In the genomic region with DNA sequence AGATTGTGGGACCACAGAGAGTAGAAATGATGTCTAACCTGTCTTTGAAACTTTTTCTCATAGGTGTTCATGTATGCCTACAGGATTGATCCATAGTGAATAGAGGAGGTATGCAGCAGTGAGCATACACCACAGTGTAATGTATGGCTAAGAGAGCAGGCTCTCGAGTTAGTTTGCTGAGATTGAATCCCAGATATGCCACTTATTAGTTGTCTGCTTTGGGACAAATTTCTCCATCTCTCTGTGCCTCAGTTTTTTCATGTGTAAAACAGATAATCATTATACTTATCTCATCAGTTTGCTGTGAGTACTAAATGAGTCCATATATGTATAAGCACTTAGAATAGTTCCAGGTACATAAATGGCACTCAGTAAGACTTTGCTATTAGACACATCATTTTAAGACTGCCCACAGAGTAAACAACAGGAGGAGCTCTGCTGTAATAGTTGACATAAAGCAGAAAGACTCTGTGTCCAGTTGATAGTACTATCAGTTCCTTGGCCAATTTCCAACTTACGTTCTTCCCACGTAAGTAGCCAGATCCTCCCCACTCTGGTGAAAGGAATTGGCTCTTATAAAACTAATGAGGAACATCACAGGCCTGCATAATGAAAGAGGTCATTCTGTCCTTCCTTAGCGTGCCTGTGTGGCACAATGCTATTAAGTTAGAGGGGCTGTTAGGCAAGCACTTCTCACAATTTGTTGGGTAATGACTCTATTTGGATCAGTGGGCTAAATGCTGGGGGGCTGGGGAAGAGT, we compare ENCODE assay signal across 22 cellular contexts. TPM values are rescaled to one million over a fixed set of nuclear protein-coding genes. Genes with fewer than 3 reads are reported as not detected.
DNase-seq lines count a peak whose midpoint lies in the region; ATAC-seq and TF ChIP-seq lines count a peak whose summit lies in the region.
"Had no signal": no experiment of that assay in that cellular context is flagged by ENCODE, and none has a peak within 500 bp of the region (broad histone marks: within the 10 kb centered on the region; RNA-seq: fewer than 3 reads in every experiment).

No MANE protein-coding gene starts in this region.

- no peak overlapping the region for H3K4me3 Mint-ChIP-seq in activated naive CD4-positive, alpha-beta T cell treated with anti-CD3 and anti-CD28 coated beads for 36 hours
- H3K4me3 Mint-ChIP-seq: activated CD4-positive, alpha-beta T cell treated with anti-CD3 and anti-CD28 coated beads, Interleukin-2, amount 10 ng/mL, durations not matched to agents 24 days and 14 days; IgD-negative memory B cell; natural killer cell had no signal

- H3K27ac ChIP-seq in right cardiac atrium (ENCODE audit: low read length) (peak overlapping the region; percentile 13), testis (peak overlapping the region in 1 of 2 donors; percentile 42)
- H3K27ac ChIP-seq: A549, esophagus squamous epithelium had no signal

- TF ChIP-seq CTCF in choroid plexus epithelial cell (conservative IDR thresholded peaks at IDR 0.05; ENCODE audit: low read depth, low read length) (no peak), testis (IDR thresholded peaks at IDR 0.05) (no peak)

- H3K4me1 ChIP-seq in right cardiac atrium (ENCODE audit: control insufficient read depth, insufficient read depth, low read length): no peaks in the 10 kb centered on the region
- peaks cover 4% of the 10 kb centered on the region for H3K4me1 ChIP-seq in testis
- H3K4me1 ChIP-seq: A549, esophagus squamous epithelium had no signal

- peaks cover 11% of the 10 kb centered on the region for H3K27me3 Mint-ChIP-seq in activated naive CD4-positive, alpha-beta T cell treated with anti-CD3 and anti-CD28 coated beads for 36 hours (ENCODE audit: low read depth)

- no peaks in the 10 kb centered on the region for H3K9me3 ChIP-seq in right cardiac atrium (ENCODE audit: control insufficient read depth, low read length)
- H3K9me3 ChIP-seq in testis: no peaks in the 10 kb centered on the region
- H3K9me3 ChIP-seq: A549, esophagus squamous epithelium had no signal

- no peak for TF ChIP-seq POLR2A in testis (IDR thresholded peaks at IDR 0.05)

- no peaks in the 10 kb centered on the region for H3K36me3 ChIP-seq in testis (ENCODE audit: low read depth, missing control alignments)
- H3K36me3 ChIP-seq: esophagus squamous epithelium had no signal

- no peaks in the 10 kb centered on the region for H3K36me3 Mint-ChIP-seq in activated naive CD4-positive, alpha-beta T cell treated with anti-CD3 and anti-CD28 coated beads for 36 hours (ENCODE audit: low read depth)
- no peaks in the 10 kb centered on the region for H3K36me3 Mint-ChIP-seq in activated naive CD4-positive, alpha-beta T cell treated with anti-CD3 and anti-CD28 coated beads, Interleukin-2, amount 50 U/mL, for 72 hours
- H3K36me3 Mint-ChIP-seq: IgD-negative memory B cell, natural killer cell had no signal

- 24% methylated on average over 4 of the region's 4 CpGs for WGBS in right cardiac atrium
- 25 to 36% methylated on average over 4 of the region's 4 CpGs for WGBS in testis, 2 donors

- H3K4me3 ChIP-seq in choroid plexus epithelial cell (ENCODE audit: low read depth, low read length) (no peak overlapping the region), right cardiac atrium (ENCODE audit: low read length) (no peak overlapping the region), testis (no peak overlapping the region)
- H3K4me3 ChIP-seq: A549, esophagus squamous epithelium, smooth muscle cell had no signal

- no peaks in the 10 kb centered on the region for H3K9me3 Mint-ChIP-seq in activated naive CD4-positive, alpha-beta T cell treated with anti-CD3 and anti-CD28 coated beads for 36 hours
- H3K9me3 Mint-ChIP-seq in activated naive CD4-positive, alpha-beta T cell treated with anti-CD3 and anti-CD28 coated beads, Interleukin-2, amount 50 U/mL, for 72 hours: no peaks in the 10 kb centered on the region
- H3K9me3 Mint-ChIP-seq: activated CD4-positive, alpha-beta T cell treated with anti-CD3 and anti-CD28 coated beads, Interleukin-2, amount 10 ng/mL, durations not matched to agents 24 days and 14 days; natural killer cell had no signal

- CTCF ChIA-PET in activated naive CD4-positive, alpha-beta T cell treated with anti-CD3 and anti-CD28 coated beads for 36 hours (lab: Charles Lee): no interaction called here

- DNase-seq in activated naive CD4-positive, alpha-beta T cell treated with anti-CD3 and anti-CD28 coated beads for 36 hours: no peak
- no peak for DNase-seq in activated naive CD4-positive, alpha-beta T cell treated with anti-CD3 and anti-CD28 coated beads, Interleukin-2, amount 50 U/mL, for 72 hours (ENCODE audit: low spot score in 2 of 2)
- peak; percentile 47 for DNase-seq in choroid plexus epithelial cell (ENCODE audit: low read depth)
- DNase-seq in right cardiac atrium: no peak
- peak; percentile 59 for DNase-seq in testis
- DNase-seq in NOMO-1 (lab: John Stamatoyannopoulos, UW; ENCODE audit: unreplicated experiment in 2 of 2): no peak
- no peak for DNase-seq in SIG-M5 treated with dmso at 0.1 percent for 504 hours (lab: John Stamatoyannopoulos, UW; ENCODE audit: unreplicated experiment)
- DNase-seq: activated CD4-positive, alpha-beta T cell treated with anti-CD3 and anti-CD28 coated beads, Interleukin-2, amount 10 ng/mL, durations not matched to agents 24 days and 14 days; C1 segment of cervical spinal cord; caudate nucleus; esophagus squamous epithelium; head of caudate nucleus; MM.1S; natural killer cell; NCI-H1436 treated with DMSO at 0.1 percent for 48 hours; NCI-H345; NK-92 treated with Interleukin-12 subunit alpha and Interleukin-12 subunit beta, amount 100 ng/mL, for 24 hours; stimulated activated CD4-positive, alpha-beta T cell treated with anti-CD3 and anti-CD28 coated beads, Interleukin-4, amount 100 ng/mL, for 1 hour had no signal

- H3K27me3 ChIP-seq in right cardiac atrium (ENCODE audit: control insufficient read depth, insufficient read depth) (no peaks in the 10 kb centered on the region), testis (no peaks in the 10 kb centered on the region)
- H3K27me3 ChIP-seq: esophagus squamous epithelium had no signal

- no peaks in the 10 kb centered on the region for H3K4me1 Mint-ChIP-seq in activated naive CD4-positive, alpha-beta T cell treated with anti-CD3 and anti-CD28 coated beads for 36 hours (ENCODE audit: low read depth)
- H3K4me1 Mint-ChIP-seq: activated CD4-positive, alpha-beta T cell treated with anti-CD3 and anti-CD28 coated beads, Interleukin-2, amount 10 ng/mL, durations not matched to agents 24 days and 14 days; IgD-negative memory B cell; natural killer cell had no signal

- no peak for ATAC-seq in activated naive CD4-positive, alpha-beta T cell treated with anti-CD3 and anti-CD28 coated beads, Interleukin-2, amount 50 U/mL, for 72 hours
- ATAC-seq in right cardiac atrium: peak; percentile 83 to 88
- no peak for ATAC-seq in HG02870 (IDR thresholded peaks at IDR 0.05; ENCODE audit: unreplicated experiment)
- ATAC-seq: A549 had no signal

- peak overlapping the region; percentile 7 for H3K27ac Mint-ChIP-seq in activated naive CD4-positive, alpha-beta T cell treated with anti-CD3 and anti-CD28 coated beads for 36 hours
- no peak overlapping the region for H3K27ac Mint-ChIP-seq in activated naive CD4-positive, alpha-beta T cell treated with anti-CD3 and anti-CD28 coated beads, Interleukin-2, amount 50 U/mL, for 72 hours
- H3K27ac Mint-ChIP-seq: activated CD4-positive, alpha-beta T cell treated with anti-CD3 and anti-CD28 coated beads, Interleukin-2, amount 10 ng/mL, durations not matched to agents 24 days and 14 days; IgD-negative memory B cell; natural killer cell had no signal

- intact Hi-C loops in activated naive CD4-positive, alpha-beta T cell treated with anti-CD3 and anti-CD28 coated beads for 36 hours (cut with micrococcal nuclease): no loop called here
- intact Hi-C loops in right cardiac atrium (cut with DNase I): no loop called here
- intact Hi-C loops in testis (cut with DNase I; ENCODE audit: low total_unique reads): no loop called here

RNA-seq across cellular contexts. Expression of a gene that starts 20.7 kb away (rescaled TPM):
- total RNA-seq in activated naive CD4-positive, alpha-beta T cell treated with anti-CD3 and anti-CD28 coated beads for 36 hours: not detected
- total RNA-seq in activated naive CD4-positive, alpha-beta T cell treated with anti-CD3 and anti-CD28 coated beads, Interleukin-2, amount 50 U/mL, for 72 hours: under 1 TPM in 1 of 2 donors, not detected in 1; 0.08 TPM
- 10 to 100 TPM; 32.8 to 51.3 (median 40.3) TPM for total RNA-seq in right cardiac atrium
- 10.1 TPM for polyA plus RNA-seq in right cardiac atrium
- total RNA-seq in testis: 1 to 10 TPM; 6.5 to 7.8 TPM
- 4.7 TPM for polyA plus RNA-seq in testis (ENCODE audit: insufficient read depth, low read depth, low replicate concordance)
- total RNA-seq: activated CD4-positive, alpha-beta T cell treated with anti-CD3 and anti-CD28 coated beads, Interleukin-2, amount 10 ng/mL, durations not matched to agents 24 days and 14 days had no signal
- polyA plus RNA-seq: IgD-negative memory B cell had no signal

Comparison
In these comparisons a context has a peak if more than half of its experiments do, and no peak if none do; other contexts are left out.
1. DNase-seq: peak in choroid plexus epithelial cell (single experiment) and testis (single experiment); none in activated naive CD4-positive, alpha-beta T cell treated with anti-CD3 and anti-CD28 coated beads for 36 hours (single experiment), activated naive CD4-positive, alpha-beta T cell treated with anti-CD3 and anti-CD28 coated beads, Interleukin-2, amount 50 U/mL, for 72 hours (0 of 2), right cardiac atrium (0 of 3), NOMO-1 (0 of 2) and SIG-M5 treated with dmso at 0.1 percent for 504 hours (single experiment).
2. ATAC-seq: peak in right cardiac atrium (2 of 2); none in activated naive CD4-positive, alpha-beta T cell treated with anti-CD3 and anti-CD28 coated beads, Interleukin-2, amount 50 U/mL, for 72 hours (0 of 2) and HG02870 (single experiment).
3. RNA of a gene that starts 20.7 kb away (total RNA-seq): 32.8 to 51.3 TPM in right cardiac atrium and 6.5 to 7.8 TPM in testis; 0.08 TPM in activated naive CD4-positive, alpha-beta T cell treated with anti-CD3 and anti-CD28 coated beads, Interleukin-2, amount 50 U/mL, for 72 hours and not detected in activated naive CD4-positive, alpha-beta T cell treated with anti-CD3 and anti-CD28 coated beads for 36 hours; every median in the first group is over 4 times any median in the second.